8 cellular contexts compared by ENCODE assay signal in genomic region chr19:10808937-10809655, GRCh38. TPM values are rescaled to one million over a fixed set of nuclear protein-coding genes. Genes with fewer than 3 reads are reported as not detected.
DNase-seq lines count a peak whose midpoint lies in the region; ATAC-seq lines count a peak whose summit lies in the region.

No MANE protein-coding gene starts in this region.

- H3K27ac Mint-ChIP-seq in immature natural killer cell, result peak overlapping the region; percentile 71 to 92 (median 83)

- H3K9me3 Mint-ChIP-seq in immature natural killer cell, result no peaks in the 10 kb centered on the region

- H3K4me3 Mint-ChIP-seq in immature natural killer cell, result peak overlapping the region; percentile 4 to 66 (median 61)

- H3K27me3 Mint-ChIP-seq in immature natural killer cell (ENCODE audit: low read depth in 3 of 3), result peaks cover 0 to 11% (median 5%) of the 10 kb centered on the region in 3 donors

- H3K4me1 Mint-ChIP-seq in immature natural killer cell, result peaks cover 35 to 52% of the 10 kb centered on the region in 2 donors

- ATAC-seq in GM19035 (IDR thresholded peaks at IDR 0.05; ENCODE audit: unreplicated experiment) (no peak), GM18873 (IDR thresholded peaks at IDR 0.05; ENCODE audit: low FRiP score, unreplicated experiment) (no peak)

- H3K36me3 Mint-ChIP-seq in immature natural killer cell, result peaks cover 22% of the 10 kb centered on the region in 3 donors

- DNase-seq in stimulated activated naive CD4-positive, alpha-beta T cell treated with Interleukin-2 at 50 U/mL for 16 hours (lab: John Stamatoyannopoulos, UW), result peak; percentile 16
- no peak for DNase-seq in stimulated activated naive CD4-positive, alpha-beta T cell (lab: John Stamatoyannopoulos, UW)
- DNase-seq in activated T-helper 1 cell treated with Interleukin-2 at 50 U/mL for 16 hours (ENCODE audit: low read depth) (peak; percentile 8), immature natural killer cell (no peak), D341Med (ENCODE audit: low spot score) (no peak), DMS53 treated with DMSO at 0.1 percent for 48 hours (lab: John Stamatoyannopoulos, UW; ENCODE audit: unreplicated experiment) (no peak)

RNA-seq across cellular contexts. Expression of gene TMED1, which starts 26.9 kb away (rescaled TPM):
- 100 to 1,000 TPM in 1 of 3 donors, 10 to 100 TPM in 2; 60.1 to 103 (median 88.5) TPM for polyA plus RNA-seq in immature natural killer cell

RNA-seq across cellular contexts. Expression of gene C19orf38, which starts 39.1 kb away (rescaled TPM):
- 1 to 10 TPM; 1.2 to 5.6 (median 3.3) TPM for polyA plus RNA-seq in immature natural killer cell

Comparison
In these comparisons a context has a peak if more than half of its experiments do, and no peak if none do; other contexts are left out.
1. DNase-seq: peak in stimulated activated naive CD4-positive, alpha-beta T cell treated with Interleukin-2 at 50 U/mL for 16 hours (single experiment) and activated T-helper 1 cell treated with Interleukin-2 at 50 U/mL for 16 hours (single experiment); none in stimulated activated naive CD4-positive, alpha-beta T cell (0 of 6), immature natural killer cell (0 of 3), D341Med (single experiment) and DMS53 treated with DMSO at 0.1 percent for 48 hours (single experiment).